20 cellular contexts compared by ENCODE assay signal in genomic region chr1:181452746-181453145, GRCh38. TPM values are rescaled to one million over a fixed set of nuclear protein-coding genes. Genes with fewer than 3 reads are reported as not detected.
"Had no signal": no experiment of that assay in that cellular context is flagged by ENCODE, and none has a peak within 500 bp of the region (broad histone marks: within the 10 kb centered on the region; RNA-seq: fewer than 3 reads in every experiment).

No MANE protein-coding gene starts in this region.

- H3K36me3 ChIP-seq: esophagus squamous epithelium, tibial nerve, uterus had no signal

- H3K4me3 ChIP-seq: dorsolateral prefrontal cortex, esophagus squamous epithelium, lung, mucosa of descending colon, tibial nerve, uterus had no signal

- DNase-seq: activated CD4-positive, alpha-beta T cell treated with anti-CD3 and anti-CD28 coated beads, Interleukin-2, amount 10 ng/mL, durations not matched to agents 24 days and 14 days; activated CD4-positive, CD25-positive, alpha-beta regulatory T cell; activated CD8-positive, alpha-beta memory T cell treated with anti-CD3 and anti-CD28 coated beads, Interleukin-2, amount 50 U/mL, for 48 hours; activated CD8-positive, alpha-beta T cell treated with anti-CD3 and anti-CD28 coated beads, Interleukin-2, amount 10 ng/mL, durations not matched to agents 7 days and 5 days; activated gamma-delta T cell; activated T-cell treated with anti-CD3 and anti-CD28 coated beads, Interleukin-2, amount 50 U/mL, for 72 hours; dorsolateral prefrontal cortex; esophagus squamous epithelium; hypothalamus; kidney glomerular epithelial cell; mucosa of descending colon; naive thymus-derived CD8-positive, alpha-beta T cell; stimulated activated CD4-positive, alpha-beta T cell treated with anti-CD3 and anti-CD28 coated beads, Interleukin-15, amount 100 ng/mL, for 24 hours; stimulated activated CD4-positive, alpha-beta T cell treated with anti-CD3 and anti-CD28 coated beads, Interleukin-4, amount 100 ng/mL, for 1 hour; stimulated activated naive B cell treated with anti-CD40 and anti-IgM and Interleukin-4, amounts not matched to agents 10 μg/mL and 1 μg/mL and 100 μg/mL, for 72 hours; T-helper 2 cell; uterus had no signal

- H3K4me1 ChIP-seq: esophagus squamous epithelium, tibial nerve, uterus had no signal

- H3K27ac ChIP-seq: dorsolateral prefrontal cortex, esophagus squamous epithelium, tibial nerve, uterus had no signal

- H3K27me3 ChIP-seq: dorsolateral prefrontal cortex, tibial nerve, uterus had no signal

- H3K9me3 ChIP-seq: mucosa of descending colon, uterus had no signal

RNA-seq across cellular contexts. Expression of gene CACNA1E, which starts 30.6 kb away (rescaled TPM):
- total RNA-seq: activated CD4-positive, alpha-beta T cell treated with anti-CD3 and anti-CD28 coated beads, Interleukin-2, amount 10 ng/mL, durations not matched to agents 24 days and 14 days; fibroblast of villous mesenchyme; naive thymus-derived CD8-positive, alpha-beta T cell; tibial nerve had no signal
- polyA plus RNA-seq: naive thymus-derived CD8-positive, alpha-beta T cell had no signal
